8 cellular contexts compared by ENCODE assay signal in genomic region chr1:166840309-166841302, GRCh38. TPM values are rescaled to one million over a fixed set of nuclear protein-coding genes. Genes with fewer than 3 reads are reported as not detected.
A peak's percentile ranks its signal among the peaks of the same experiment; 100 is the strongest.
DNase-seq lines count a peak whose midpoint lies in the region; ATAC-seq and TF ChIP-seq lines count a peak whose summit lies in the region.

No MANE protein-coding gene starts in this region.

- peaks cover 43% of the 10 kb centered on the region for H3K36me3 ChIP-seq in OCI-LY3 (replicated peaks; ENCODE audit: low read depth, low read length)
- H3K36me3 ChIP-seq in ectodermal cell (ENCODE audit: control insufficient read depth, insufficient read depth, low read length) = peaks cover 30% of the 10 kb centered on the region
- peaks cover 46% of the 10 kb centered on the region for H3K36me3 ChIP-seq in muscle layer of colon (ENCODE audit: insufficient read depth, low read length)

- POLR2A ChIA-PET in HEK293T (lab: Yijun Ruan, JAX) = interaction anchor here (0.9 to 1.6 kb wide), 3 partner anchors 18 to 131 kb away, joined by 3 to 4 read pairs (median 3); partner anchors contain the start of gene TADA1

- TF ChIP-seq CTCF in OCI-LY3 (IDR thresholded peaks at IDR 0.05; ENCODE audit: low read depth, low read length) = no peak

- CTCF ChIA-PET in HEK293T (lab: Yijun Ruan, JAX) = no interaction called here

- 0 out of 2 replicates have a peak overlapping the region, but pooled peaks have one; percentile 28 for H3K27ac ChIP-seq in OCI-LY3 (ENCODE audit: low read length)
- no peak overlapping the region for H3K27ac ChIP-seq in ectodermal cell (ENCODE audit: insufficient read depth, low read depth, low read length, poor library complexity, severe bottlenecking)
- H3K27ac ChIP-seq in muscle layer of colon (ENCODE audit: low read depth, low read length) = peak overlapping the region; percentile 77

- H3K9me3 ChIP-seq in OCI-LY3 (ENCODE audit: insufficient read depth, low read length) (no peaks in the 10 kb centered on the region), ectodermal cell (ENCODE audit: control insufficient read depth, low read length) (no peaks in the 10 kb centered on the region), muscle layer of colon (ENCODE audit: low read length) (no peaks in the 10 kb centered on the region)

- H3K9ac ChIP-seq in OCI-LY3 (ENCODE audit: low read length) (peak overlapping the region; percentile 90), muscle layer of colon (ENCODE audit: low read length) (peak overlapping the region; percentile 51)

- peaks cover 15% of the 10 kb centered on the region for H3K4me1 ChIP-seq in OCI-LY3 (ENCODE audit: low read length)
- H3K4me1 ChIP-seq in ectodermal cell (ENCODE audit: control insufficient read depth, insufficient read depth, low read length) = peaks cover 11% of the 10 kb centered on the region
- H3K4me1 ChIP-seq in muscle layer of colon (ENCODE audit: insufficient read depth, low read length) = peaks cover 62% of the 10 kb centered on the region

- DNase-seq in EH (ENCODE audit: low read depth) (peak; percentile 57), COR-L47 (lab: John Stamatoyannopoulos, UW) (no peak), HEK293T (ENCODE audit: extremely low spot score) (no peak)
- DNase-seq in stimulated activated naive CD4-positive, alpha-beta T cell treated with Interleukin-2 at 50 U/mL for 16 hours (lab: John Stamatoyannopoulos, UW) = no peak

- 76 to 78% methylated on average over 16 of the region's 16 CpGs for WGBS in ectodermal cell, 2 experiments

- peaks cover 9% of the 10 kb centered on the region; the same call in 1 of the 2 replicates for H4K20me1 ChIP-seq in OCI-LY3 (ENCODE audit: insufficient read depth, low read length)

- no peak overlapping the region for H2AFZ ChIP-seq in OCI-LY3 (ENCODE audit: low read depth, low read length)

- peak overlapping the region; percentile 99 for H3K4me2 ChIP-seq in OCI-LY3 (ENCODE audit: low read length)

- no peak for ATAC-seq in GM19397 (IDR thresholded peaks at IDR 0.05; ENCODE audit: unreplicated experiment)

- H3K27me3 ChIP-seq in OCI-LY3 (ENCODE audit: low read depth, low read length) (no peaks in the 10 kb centered on the region), ectodermal cell (ENCODE audit: control insufficient read depth, insufficient read depth, low read length, poor library complexity, severe bottlenecking) (no peaks in the 10 kb centered on the region), muscle layer of colon (ENCODE audit: control insufficient read depth in 1 of 2, insufficient read depth in 2 of 2, low read length in 2 of 2) (no peaks in the 10 kb centered on the region)

- H3K4me3 ChIP-seq in OCI-LY3 (ENCODE audit: low read length) = peak overlapping the region; percentile 98
- peak overlapping the region; percentile 75 for H3K4me3 ChIP-seq in ectodermal cell (ENCODE audit: insufficient read depth, low read depth, low read length)
- H3K4me3 ChIP-seq in muscle layer of colon (ENCODE audit: low read depth in 1 of 2, low read length in 2 of 2) = peak overlapping the region; percentile 39 to 72

- H3K79me2 ChIP-seq in OCI-LY3 (ENCODE audit: low read length) = peaks cover 64% of the 10 kb centered on the region

TF ChIP-seq in HEK293T, 16 proteins besides CTCF, POLR2A, EP300 and RAD21:
- TF ChIP-seq FOXM1 (IDR thresholded peaks at IDR 0.05; ENCODE audit: borderline replicate concordance) (no peak), BHLHE40 (IDR thresholded peaks at IDR 0.05; ENCODE audit: borderline replicate concordance) (no peak), FOXK2 (IDR thresholded peaks at IDR 0.05) (no peak), L3MBTL2 (conservative IDR thresholded peaks at IDR 0.05) (no peak), LEF1 (IDR thresholded peaks at IDR 0.05; ENCODE audit: borderline replicate concordance) (no peak), SP1 (IDR thresholded peaks at IDR 0.05) (no peak), ZNF384 (IDR thresholded peaks at IDR 0.05) (no peak), ELF4 (IDR thresholded peaks at IDR 0.05) (no peak), NFRKB (IDR thresholded peaks at IDR 0.05) (no peak), TARDBP (IDR thresholded peaks at IDR 0.05) (no peak), FOXA1 (IDR thresholded peaks at IDR 0.05) (no peak), CTBP1 (IDR thresholded peaks at IDR 0.05; ENCODE audit: borderline replicate concordance) (no peak), SUZ12 (IDR thresholded peaks at IDR 0.05) (no peak)
- TF ChIP-seq, protein P1, sequence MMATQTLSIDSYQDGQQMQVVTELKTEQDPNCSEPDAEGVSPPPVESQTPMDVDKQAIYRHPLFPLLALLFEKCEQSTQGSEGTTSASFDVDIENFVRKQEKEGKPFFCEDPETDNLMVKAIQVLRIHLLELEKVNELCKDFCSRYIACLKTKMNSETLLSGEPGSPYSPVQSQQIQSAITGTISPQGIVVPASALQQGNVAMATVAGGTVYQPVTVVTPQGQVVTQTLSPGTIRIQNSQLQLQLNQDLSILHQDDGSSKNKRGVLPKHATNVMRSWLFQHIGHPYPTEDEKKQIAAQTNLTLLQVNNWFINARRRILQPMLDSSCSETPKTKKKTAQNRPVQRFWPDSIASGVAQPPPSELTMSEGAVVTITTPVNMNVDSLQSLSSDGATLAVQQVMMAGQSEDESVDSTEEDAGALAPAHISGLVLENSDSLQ (IDR thresholded peaks at IDR 0.05) = no peak

RNA-seq across cellular contexts. Expression of gene POGK, which starts 1.3 kb away (rescaled TPM):
- polyA plus RNA-seq in ectodermal cell (2013, experiment 1 of 4) = 40.3 TPM
- 46.4 TPM for polyA plus RNA-seq in ectodermal cell (2013, experiment 2 of 4)
- polyA plus RNA-seq in ectodermal cell (2013, experiment 3 of 4) = 38.8 TPM
- 41.8 TPM for polyA plus RNA-seq in ectodermal cell (2013, experiment 4 of 4)

RNA-seq across cellular contexts. Expression of gene TADA1, which starts 35.5 kb away (rescaled TPM):
- polyA plus RNA-seq in ectodermal cell (2013, experiment 1 of 4) = 36.9 TPM
- polyA plus RNA-seq in ectodermal cell (2013, experiment 2 of 4) = 33.7 TPM
- polyA plus RNA-seq in ectodermal cell (2013, experiment 3 of 4) = 37.0 TPM
- polyA plus RNA-seq in ectodermal cell (2013, experiment 4 of 4) = 38.8 TPM
